Comparison of ENCODE assay signal across 8 cellular contexts in the genomic region with DNA sequence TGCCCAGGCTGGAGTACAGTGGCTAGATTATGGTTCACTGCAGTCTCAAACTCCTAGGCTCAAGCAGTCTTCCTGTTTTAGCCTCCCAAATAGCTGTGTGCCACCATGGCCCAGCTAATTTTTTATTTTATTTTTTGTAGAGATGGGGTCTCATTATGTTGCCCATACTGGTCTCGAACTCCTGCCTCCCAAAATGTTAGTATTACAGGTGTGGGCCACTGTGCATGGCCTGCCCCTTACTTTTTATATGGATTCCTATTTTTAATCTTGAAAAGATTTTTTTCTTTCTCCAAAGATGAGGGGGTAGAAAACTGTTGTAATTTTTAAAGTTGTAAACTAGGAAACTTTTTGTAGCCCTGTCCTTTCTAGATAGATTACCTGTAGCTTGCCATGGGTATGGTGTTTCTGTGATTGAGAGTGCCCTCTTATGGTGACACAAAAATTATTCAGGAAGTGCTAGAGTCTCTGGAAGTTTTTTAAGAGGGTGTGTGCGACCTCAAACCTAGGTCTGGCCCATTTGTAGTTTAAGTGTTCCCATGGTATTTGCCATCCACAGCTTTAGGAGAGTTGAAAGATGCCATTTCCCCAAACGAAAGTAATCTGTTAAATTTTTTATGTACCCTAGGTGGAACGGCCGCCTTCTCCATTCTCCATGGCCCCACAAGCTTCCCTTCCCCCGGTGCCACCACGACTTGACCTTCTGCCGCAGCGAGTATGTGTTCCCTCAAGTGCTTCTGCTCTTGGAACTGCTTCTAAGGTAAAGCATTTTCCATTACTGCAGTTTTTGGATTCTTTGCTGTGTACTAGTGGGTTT. TPM values are rescaled to one million over a fixed set of nuclear protein-coding genes. Genes with fewer than 3 reads are reported as not detected.
A peak's percentile ranks its signal among the peaks of the same experiment; 100 is the strongest.
DNase-seq lines count a peak whose midpoint lies in the region; ATAC-seq and TF ChIP-seq lines count a peak whose summit lies in the region.

No MANE protein-coding gene starts in this region.

- WGBS in testis, 2 donors, result 78 to 83% methylated on average over 9 of the region's 9 CpGs

- CTCF ChIA-PET in Calu3 (lab: Charles Lee), result no interaction called here

- TF ChIP-seq POLR2A in testis (IDR thresholded peaks at IDR 0.05), result no peak

- H3K27me3 Mint-ChIP-seq in Calu3 (ENCODE audit: unreplicated experiment), result no peaks in the 10 kb centered on the region
- H3K27me3 Mint-ChIP-seq in chondrocyte (ENCODE audit: low read depth), result no peaks in the 10 kb centered on the region
- H3K27me3 Mint-ChIP-seq in memory B cell, result no peaks in the 10 kb centered on the region

- H3K4me3 Mint-ChIP-seq in Calu3 (ENCODE audit: low read depth, unreplicated experiment) (no peak overlapping the region), chondrocyte (ENCODE audit: unreplicated experiment) (no peak overlapping the region), memory B cell (no peak overlapping the region)

- no peaks in the 10 kb centered on the region for H3K4me1 ChIP-seq in testis

- no peaks in the 10 kb centered on the region for H3K9me3 Mint-ChIP-seq in Calu3 (ENCODE audit: low read depth, unreplicated experiment)
- no peaks in the 10 kb centered on the region for H3K9me3 Mint-ChIP-seq in chondrocyte (ENCODE audit: low read depth)
- no peaks in the 10 kb centered on the region for H3K9me3 Mint-ChIP-seq in memory B cell

- no peak for TF ChIP-seq CTCF in Calu3 (IDR thresholded peaks at IDR 0.05; ENCODE audit: unreplicated experiment)
- peak; percentile 80 for TF ChIP-seq CTCF in chondrocyte (IDR thresholded peaks at IDR 0.05)
- TF ChIP-seq CTCF in testis (IDR thresholded peaks at IDR 0.05), result peak in 1 of 3 experiments; percentile 40

- H3K27ac Mint-ChIP-seq in Calu3 (ENCODE audit: unreplicated experiment) (peak overlapping the region; percentile 60), chondrocyte (ENCODE audit: unreplicated experiment) (no peak overlapping the region), memory B cell (no peak overlapping the region)

- H3K27me3 ChIP-seq in testis, result no peaks in the 10 kb centered on the region

- H3K27ac ChIP-seq in testis, result no peak overlapping the region

- ATAC-seq in memory B cell (ENCODE audit: low read depth), result peak; percentile 93

- no peak overlapping the region for H3K4me3 ChIP-seq in testis

- BruUV-seq in Calu3 (replicated peaks; lab: Mats Ljungman, UMichigan), result no TSS peak

- no peaks in the 10 kb centered on the region for H3K9me3 ChIP-seq in testis

- H3K4me1 Mint-ChIP-seq in Calu3 (ENCODE audit: low read depth, unreplicated experiment) (no peaks in the 10 kb centered on the region), chondrocyte (ENCODE audit: low read depth) (peaks cover 3% of the 10 kb centered on the region), memory B cell (peaks cover 6% of the 10 kb centered on the region)

- DNase-seq in Calu3 (peak; percentile 4), GM19240 (ENCODE audit: insufficient read length, low spot score) (peak; percentile 29), NOMO-1 treated with dmso at 0.1 percent for 144 hours (lab: John Stamatoyannopoulos, UW; ENCODE audit: unreplicated experiment) (peak; percentile 21), chondrocyte (ENCODE audit: low spot score) (no peak), memory B cell (ENCODE audit: low spot score in 2 of 2) (peak in 1 of 2 donors; percentile 43), T-helper 9 cell (no peak), testis (no peak)
- DNase-seq in stimulated activated CD4-positive, alpha-beta T cell treated with anti-CD3 and anti-CD28 coated beads, Interleukin-2, amount 100 ng/mL, for 24 hours, result no peak

- H3K36me3 Mint-ChIP-seq in Calu3 (ENCODE audit: insufficient read depth, unreplicated experiment), result peaks cover 4% of the 10 kb centered on the region
- H3K36me3 Mint-ChIP-seq in chondrocyte (ENCODE audit: low read depth), result peaks cover 26% of the 10 kb centered on the region
- peaks cover 30% of the 10 kb centered on the region for H3K36me3 Mint-ChIP-seq in memory B cell

- intact Hi-C loops in Calu3 (cut with micrococcal nuclease; ENCODE audit: unreplicated experiment), result no loop called here
- intact Hi-C loops in testis (cut with DNase I; ENCODE audit: low total_unique reads), result no loop called here

- no peaks in the 10 kb centered on the region for H3K36me3 ChIP-seq in testis (ENCODE audit: low read depth, missing control alignments)

RNA-seq across cellular contexts. Expression of gene MCAM, which starts 32.4 kb away (rescaled TPM):
- total RNA-seq in Calu3 (2022), result 11.1 and 25.1 TPM in 2 replicates
- 170 to 527 TPM (median 509 TPM) in 3 replicates for total RNA-seq in chondrocyte
- 10 to 100 TPM; 39.1 to 45.1 TPM for total RNA-seq in testis
- 43.1 TPM for polyA plus RNA-seq in testis (ENCODE audit: insufficient read depth, low read depth, low replicate concordance)

RNA-seq across cellular contexts. Expression of gene RNF26, which starts 49.8 kb away (rescaled TPM):
- total RNA-seq in Calu3 (2022) (31.8 and 35.0 TPM in 2 replicates), chondrocyte (22.8 to 26.0 TPM (median 24.3 TPM) in 3 replicates), testis (10 to 100 TPM; 28.2 to 31.0 TPM)
- 37.1 TPM for polyA plus RNA-seq in testis (ENCODE audit: insufficient read depth, low read depth, low replicate concordance)

RNA-seq across cellular contexts. Expression of gene C1QTNF5, which starts 56.1 kb away (rescaled TPM):
- not detected in 2 replicates for total RNA-seq in Calu3 (2022)
- 16.2 to 67.2 TPM (median 67.1 TPM) in 3 replicates for total RNA-seq in chondrocyte
- total RNA-seq in testis, result 1 to 10 TPM; 4.7 to 5.3 TPM
- polyA plus RNA-seq in testis (ENCODE audit: insufficient read depth, low read depth, low replicate concordance), result 12.6 TPM

Comparison
In these comparisons a context has a peak if more than half of its experiments do, and no peak if none do; other contexts are left out.
1. DNase-seq: peak in Calu3 (single experiment), GM19240 (single experiment) and NOMO-1 treated with dmso at 0.1 percent for 144 hours (single experiment); none in chondrocyte (single experiment), T-helper 9 cell (single experiment), testis (single experiment) and stimulated activated CD4-positive, alpha-beta T cell treated with anti-CD3 and anti-CD28 coated beads, Interleukin-2, amount 100 ng/mL, for 24 hours (0 of 2).